In genomic region chr18:34977787-34978532, GRCh38 we compare ENCODE assay signal across 8 cellular contexts.
DNase-seq lines count a peak whose midpoint lies in the region; ATAC-seq and TF ChIP-seq lines count a peak whose summit lies in the region.

No MANE protein-coding gene starts in this region.

- intact Hi-C loops in left ventricle myocardium superior (cut with micrococcal nuclease) (no loop called here), psoas muscle (cut with DNase I) (loop anchor here (1.0 to 10.0 kb wide), 4 partner anchors 36 to 262 kb away; no protein-coding TSS in a partner anchor)

- H3K4me3 ChIP-seq in psoas muscle, result peak overlapping the region; percentile 95

- peak overlapping the region; percentile 99 for H3K27ac ChIP-seq in psoas muscle

- peak; percentile 29 for ATAC-seq in HG03460 (IDR thresholded peaks at IDR 0.05; ENCODE audit: unreplicated experiment)
- ATAC-seq in activated naive CD8-positive, alpha-beta T cell treated with anti-CD3 and anti-CD28 coated beads, Interleukin-2, amount 50 U/mL, for 24 hours, result peak; percentile 24
- ATAC-seq in left ventricle myocardium superior, result peak; percentile 48
- peak; percentile 32 to 49 (median 46) for ATAC-seq in psoas muscle

- H3K27ac Mint-ChIP-seq in activated naive CD8-positive, alpha-beta T cell treated with anti-CD3 and anti-CD28 coated beads, Interleukin-2, amount 50 U/mL, for 24 hours, result peak overlapping the region; percentile 86

- no peaks in the 10 kb centered on the region for H3K9me3 ChIP-seq in psoas muscle

- no peaks in the 10 kb centered on the region for H3K36me3 Mint-ChIP-seq in activated naive CD8-positive, alpha-beta T cell treated with anti-CD3 and anti-CD28 coated beads, Interleukin-2, amount 50 U/mL, for 24 hours (ENCODE audit: low read depth)

- no peak for TF ChIP-seq CTCF in psoas muscle (IDR thresholded peaks at IDR 0.05)

- peaks cover 13% of the 10 kb centered on the region for H3K27me3 Mint-ChIP-seq in activated naive CD8-positive, alpha-beta T cell treated with anti-CD3 and anti-CD28 coated beads, Interleukin-2, amount 50 U/mL, for 24 hours

- peaks cover 39% of the 10 kb centered on the region for H3K4me1 ChIP-seq in psoas muscle

- DNase-seq in NCI-H446 (lab: John Stamatoyannopoulos, UW) (peak; percentile 2 to 14), NCI-H446 treated with DMSO at 0.1 percent for 48 hours (lab: John Stamatoyannopoulos, UW) (no peak), SHP77 treated with DMSO at 0.1 percent for 48 hours (lab: John Stamatoyannopoulos, UW) (peak; percentile 61), left ventricle myocardium superior (peak; percentile 66), psoas muscle (peak; percentile 57 to 76), dedifferentiated amniotic fluid mesenchymal stem cell (ENCODE audit: extremely low spot score) (no peak)
- DNase-seq in activated naive CD8-positive, alpha-beta T cell treated with anti-CD3 and anti-CD28 coated beads, Interleukin-2, amount 50 U/mL, for 24 hours, result peak; percentile 74

- no peaks in the 10 kb centered on the region for H3K27me3 ChIP-seq in psoas muscle (ENCODE audit: insufficient read depth in 3 of 3, low read length in 2 of 3)

- 0 to 1% (median 0%) methylated on average over 39 of the region's 39 CpGs for WGBS in psoas muscle, 3 donors

- peaks cover 37% of the 10 kb centered on the region for H3K4me1 Mint-ChIP-seq in activated naive CD8-positive, alpha-beta T cell treated with anti-CD3 and anti-CD28 coated beads, Interleukin-2, amount 50 U/mL, for 24 hours

- H3K9me3 Mint-ChIP-seq in activated naive CD8-positive, alpha-beta T cell treated with anti-CD3 and anti-CD28 coated beads, Interleukin-2, amount 50 U/mL, for 24 hours, result peaks cover 5% of the 10 kb centered on the region

- H3K4me3 Mint-ChIP-seq in activated naive CD8-positive, alpha-beta T cell treated with anti-CD3 and anti-CD28 coated beads, Interleukin-2, amount 50 U/mL, for 24 hours, result peak overlapping the region; percentile 83

- no peaks in the 10 kb centered on the region for H3K36me3 ChIP-seq in psoas muscle (ENCODE audit: insufficient read depth in 1 of 2, low read depth in 1 of 2)

Comparison
In these comparisons a context has a peak if more than half of its experiments do, and no peak if none do; other contexts are left out.
1. DNase-seq: peak in NCI-H446 (2 of 2), SHP77 treated with DMSO at 0.1 percent for 48 hours (single experiment), activated naive CD8-positive, alpha-beta T cell treated with anti-CD3 and anti-CD28 coated beads, Interleukin-2, amount 50 U/mL, for 24 hours (single experiment), left ventricle myocardium superior (single experiment) and psoas muscle (2 of 2); none in NCI-H446 treated with DMSO at 0.1 percent for 48 hours (single experiment) and dedifferentiated amniotic fluid mesenchymal stem cell (single experiment).
2. Peak in every context shown above with its lines, with median percentiles within 50 percentile points of each other: ATAC-seq.